15 cellular contexts compared by ENCODE assay signal in the genomic region with DNA sequence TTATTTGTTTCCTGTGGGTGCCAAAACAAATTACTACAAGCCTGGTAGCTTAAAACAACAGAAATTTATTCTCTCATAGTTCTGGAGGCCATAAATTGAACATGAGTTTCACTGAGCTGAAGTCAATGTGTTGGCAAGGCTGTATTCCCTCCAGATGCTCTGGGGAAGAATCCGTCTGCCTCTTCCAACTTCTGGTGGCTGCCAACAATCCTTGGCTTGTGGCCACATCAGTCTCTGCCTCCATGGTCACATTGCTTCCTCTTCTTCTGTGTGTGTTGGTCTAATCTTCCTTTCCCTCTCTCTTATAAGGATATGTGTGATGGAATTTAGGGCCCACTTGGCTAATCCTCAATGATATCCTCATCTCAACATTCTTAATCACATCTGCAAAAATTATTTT.
"Had no signal": no experiment of that assay in that cellular context is flagged by ENCODE, and none has a peak within 500 bp of the region (broad histone marks: within the 10 kb centered on the region; RNA-seq: fewer than 3 reads in every experiment).

No MANE protein-coding gene starts in this region.

- DNase-seq: activated B cell treated with CpG ODN at 0.5 μM for 24 hours; activated CD4-positive, alpha-beta T cell treated with anti-CD3 and anti-CD28 coated beads for 48 hours; activated CD8-positive, alpha-beta memory T cell treated with anti-CD3 and anti-CD28 coated beads, Interleukin-2, amount 50 U/mL, for 4 hours; activated CD8-positive, alpha-beta T cell treated with anti-CD3 and anti-CD28 coated beads, Interleukin-2, amount 10 ng/mL, durations not matched to agents 7 days and 5 days; activated gamma-delta T cell; activated T-cell treated with anti-CD3 and anti-CD28 coated beads, Interleukin-2, amount 50 U/mL, for 48 hours; left colon; mammary epithelial cell; naive B cell; ovary; stimulated activated naive CD8-positive, alpha-beta T cell treated with anti-CD3 and anti-CD28 coated beads, Interleukin-15, amount 100 ng/mL, for 72 hours; T-helper 2 cell had no signal

- H3K27ac ChIP-seq: neural progenitor cell, ovary had no signal

- H3K4me3 ChIP-seq: neural progenitor cell, ovary, smooth muscle cell had no signal

- ATAC-seq: activated CD8-positive, alpha-beta T cell treated with anti-CD3 and anti-CD28 coated beads, Interleukin-2, amount 10 ng/mL, durations not matched to agents 7 days and 5 days; activated naive CD4-positive, alpha-beta T cell treated with anti-CD3 and anti-CD28 coated beads, Interleukin-2, amount 50 U/mL, for 72 hours; left colon; stimulated activated naive CD8-positive, alpha-beta T cell treated with anti-CD3 and anti-CD28 coated beads, Interleukin-15, amount 100 ng/mL, for 72 hours had no signal

- H3K27me3 ChIP-seq: ovary had no signal

- H3K36me3 ChIP-seq: neural progenitor cell, ovary had no signal

- H3K9me3 ChIP-seq: ovary had no signal
